In genomic region chr11:76721755-76722677, GRCh38 we compare ENCODE assay signal across 8 cellular contexts. TPM values are rescaled to one million over a fixed set of nuclear protein-coding genes. Genes with fewer than 3 reads are reported as not detected.
DNase-seq lines count a peak whose midpoint lies in the region; ATAC-seq and TF ChIP-seq lines count a peak whose summit lies in the region.

No MANE protein-coding gene starts in this region.

- ATAC-seq in CD8-positive, alpha-beta T cell: peak; percentile 98
- ATAC-seq in GM21619 (IDR thresholded peaks at IDR 0.05; ENCODE audit: unreplicated experiment): no peak

- H3K27ac ChIP-seq in CD8-positive, alpha-beta T cell (ENCODE audit: low read depth, low read length): no peak overlapping the region

- CTCF ChIA-PET in CD8-positive, alpha-beta T cell (lab: Charles Lee): interaction anchor here (0.6 to 3.1 kb wide), 23 partner anchors 9 to 279 kb away, joined by 3 to 16 read pairs (median 4); partner anchors contain the start of gene LRRC32

- H3K4me1 Mint-ChIP-seq in CD8-positive, alpha-beta T cell (ENCODE audit: low read depth): peaks cover 6% of the 10 kb centered on the region

- no peaks in the 10 kb centered on the region for H3K9me3 ChIP-seq in CD8-positive, alpha-beta T cell (ENCODE audit: low read length)
- H3K9me3 ChIP-seq in iPS-18c (ENCODE audit: control insufficient read depth, insufficient read depth, low read length): no peaks in the 10 kb centered on the region

- peak; percentile 80 for TF ChIP-seq CTCF in CD8-positive, alpha-beta T cell (IDR thresholded peaks at IDR 0.05)
- TF ChIP-seq CTCF in WI38 (IDR thresholded peaks at IDR 0.05; ENCODE audit: low read depth, low read length): peak; percentile 90

- no peaks in the 10 kb centered on the region for H3K4me1 ChIP-seq in CD8-positive, alpha-beta T cell (ENCODE audit: insufficient read depth, low read length)

- peak overlapping the region; percentile 20 for H3K4me3 Mint-ChIP-seq in CD8-positive, alpha-beta T cell

- H3K27me3 ChIP-seq in CD8-positive, alpha-beta T cell (ENCODE audit: insufficient read depth, low read length): no peaks in the 10 kb centered on the region
- peaks cover 1% of the 10 kb centered on the region; the same call in 1 of the 2 replicates for H3K27me3 ChIP-seq in H7 (ENCODE audit: control insufficient read depth, insufficient read depth, low read length)

- DNase-seq in CD8-positive, alpha-beta T cell: peak; percentile 41 to 83 (median 70)
- DNase-seq in H7 (peak; percentile 88), NCI-H2171 (lab: John Stamatoyannopoulos, UW) (peak; percentile 41), brain pericyte (ENCODE audit: low read depth, low spot score) (peak; percentile 49), smooth muscle cell of the brain vasculature (ENCODE audit: low read depth, low spot score) (peak; percentile 74)

- POLR2A ChIA-PET in CD8-positive, alpha-beta T cell (lab: Charles Lee): no interaction called here

- H3K4me3 ChIP-seq in CD8-positive, alpha-beta T cell (ENCODE audit: low read depth, low read length): no peak overlapping the region
- H3K4me3 ChIP-seq in H7 (ENCODE audit: insufficient read depth, low read depth, low read length) (no peak overlapping the region), WI38 (ENCODE audit: low read depth, low read length) (no peak overlapping the region), iPS-18c (ENCODE audit: insufficient read depth, low read depth, low read length) (peak overlapping the region; percentile 2; the same call in 1 of the 2 replicates)

- intact Hi-C loops in CD8-positive, alpha-beta T cell (cut with DNase I, micrococcal nuclease): loop anchor here (1.0 kb wide), 1 partner anchor 77 kb away; no protein-coding TSS in a partner anchor

- no peaks in the 10 kb centered on the region for H3K36me3 ChIP-seq in CD8-positive, alpha-beta T cell (ENCODE audit: insufficient read depth, low read length)
- H3K36me3 ChIP-seq in H7 (replicated peaks; ENCODE audit: control insufficient read depth, insufficient read depth, low read length): no peaks in the 10 kb centered on the region

- no peaks in the 10 kb centered on the region for H3K36me3 Mint-ChIP-seq in CD8-positive, alpha-beta T cell

- no peak overlapping the region for H3K27ac Mint-ChIP-seq in CD8-positive, alpha-beta T cell

- peaks cover 8% of the 10 kb centered on the region for H3K27me3 Mint-ChIP-seq in CD8-positive, alpha-beta T cell (ENCODE audit: low read depth)

- no peaks in the 10 kb centered on the region for H3K9me3 Mint-ChIP-seq in CD8-positive, alpha-beta T cell

RNA-seq across cellular contexts. Expression of gene LRRC32, which starts 51.5 kb away (rescaled TPM):
- under 1 TPM; 0.31 to 0.68 TPM for total RNA-seq in CD8-positive, alpha-beta T cell
- total RNA-seq in H7 (2014; rRNA removed; shearing (Covaris generic)): 0.63 and 0.94 TPM in 2 replicates
